ENCODE assay signal across 9 cellular contexts in genomic region chr17:7688808-7689316, GRCh38. TPM values are rescaled to one million over a fixed set of nuclear protein-coding genes. Genes with fewer than 3 reads are reported as not detected.
DNase-seq lines count a peak whose midpoint lies in the region; ATAC-seq, FAIRE-seq and TF ChIP-seq lines count a peak whose summit lies in the region.
"Had no signal": no experiment of that assay in that cellular context is flagged by ENCODE, and none has a peak within 500 bp of the region (broad histone marks: within the 10 kb centered on the region; RNA-seq: fewer than 3 reads in every experiment).

No MANE protein-coding gene starts in this region.

- peak overlapping the region; percentile 91 for H3K4me3 Mint-ChIP-seq in Caco-2 (ENCODE audit: unreplicated experiment)

- DNase-seq in Caco-2 (no peak), PC-9 (no peak), epithelial cell of proximal tubule (ENCODE audit: low read depth) (no peak), pancreas (no peak), NCI-H1092 (lab: John Stamatoyannopoulos, UW) (no peak), AG20443 (ENCODE audit: low spot score) (no peak), GM19239 (ENCODE audit: insufficient read length, low spot score) (no peak)
- no peak for DNase-seq in effector CD4-positive, alpha-beta T cell

- H2AFZ ChIP-seq in PC-9: peak overlapping the region; percentile 86

- H3K27me3 Mint-ChIP-seq in Caco-2 (ENCODE audit: insufficient read depth, unreplicated experiment): no peaks in the 10 kb centered on the region

- BruUV-seq in Caco-2 (replicated peaks; lab: Mats Ljungman, UMichigan) (TSS peak; percentile 55), PC-9 (replicated peaks; lab: Mats Ljungman, UMichigan) (TSS peak; percentile 26)

- FAIRE-seq in pancreas (lab: Jason Lieb, UNC) (no peak), GM19239 (lab: Jason Lieb, UNC) (no peak)

- H3K79me2 ChIP-seq in PC-9 (ENCODE audit: low read depth): peaks cover 51% of the 10 kb centered on the region

- H3K27me3 ChIP-seq in Caco-2 (replicated peaks; ENCODE audit: control insufficient read depth, insufficient read depth, low read length) (no peaks in the 10 kb centered on the region), PC-9 (ENCODE audit: insufficient read depth, low read depth) (no peaks in the 10 kb centered on the region), pancreas (no peaks in the 10 kb centered on the region)

- H3K36me3 ChIP-seq in Caco-2 (ENCODE audit: control insufficient read depth, insufficient read depth, low read length): no peaks in the 10 kb centered on the region
- H3K36me3 ChIP-seq in PC-9 (ENCODE audit: low read depth): peaks cover 14% of the 10 kb centered on the region
- H3K36me3 ChIP-seq in pancreas: no peaks in the 10 kb centered on the region

- POLR2A ChIA-PET in Caco-2 (lab: Charles Lee) (interaction anchor here (0.6 to 3.1 kb wide), 3 partner anchors 105 to 468 kb away, joined by 3 to 16 read pairs (median 3); partner anchors contain the start of genes MPDU1 and NEURL4), PC-9 (lab: Charles Lee; ENCODE audit: unreplicated experiment) (interaction anchor here (0.5 kb wide), 2 partner anchors 205 to 288 kb away, joined by 6 to 19 read pairs; partner anchors contain the start of gene POLR2A)

- H3K4me2 ChIP-seq in PC-9: peak overlapping the region; percentile 98

- CTCF ChIA-PET in Caco-2 (lab: Charles Lee) (interaction anchor here (1.2 to 2.4 kb wide), 3 partner anchors 15 to 74 kb away, joined by 5 to 12 read pairs (median 5); partner anchors contain the start of gene FXR2), PC-9 (lab: Charles Lee) (interaction anchor here (1.9 kb wide), 1 partner anchor 56 kb away, joined by 8 read pairs; no protein-coding TSS in a partner anchor)

- WGBS in pancreas, 2 donors: 11 to 14% methylated on average over 13 of the region's 13 CpGs

- H3K27ac Mint-ChIP-seq in Caco-2 (ENCODE audit: unreplicated experiment): peak overlapping the region; percentile 100

- ATAC-seq in pancreas: no peak

- peaks cover 41% of the 10 kb centered on the region for H3K36me3 Mint-ChIP-seq in Caco-2 (ENCODE audit: insufficient read depth, unreplicated experiment)

- H4K20me1 ChIP-seq in PC-9 (ENCODE audit: insufficient read depth): peaks cover 13% of the 10 kb centered on the region

- intact Hi-C loops in Caco-2 (cut with micrococcal nuclease; ENCODE audit: unreplicated experiment) (loop anchor here (1.0 to 5.0 kb wide), 3 partner anchors 55 to 252 kb away; partner anchors contain the start of genes FGF11, MPDU1 and TMEM102), PC-9 (cut with micrococcal nuclease; ENCODE audit: unreplicated experiment) (loop anchor here (1.0 to 5.0 kb wide), 12 partner anchors 28 to 642 kb away; partner anchors contain the start of genes CLDN7, DNAH2, SHBG and SLC2A4), pancreas (cut with DNase I) (no loop called here)

- H3K9me3 ChIP-seq in Caco-2 (no peaks in the 10 kb centered on the region), PC-9 (ENCODE audit: insufficient read depth, low read depth) (no peaks in the 10 kb centered on the region), pancreas (no peaks in the 10 kb centered on the region)

- H3K9me2 ChIP-seq in PC-9 (ENCODE audit: insufficient read depth): no peaks in the 10 kb centered on the region

- no peak for TF ChIP-seq CTCF in Caco-2 (IDR thresholded peaks at IDR 0.05; ENCODE audit: insufficient read depth in 1 of 2, low read depth in 1 of 2, low read length in 1 of 2, severe bottlenecking in 1 of 2, unreplicated experiment in 1 of 2)
- TF ChIP-seq CTCF in PC-9 (conservative IDR thresholded peaks at IDR 0.05): no peak
- no peak for TF ChIP-seq CTCF in epithelial cell of proximal tubule (conservative IDR thresholded peaks at IDR 0.05; ENCODE audit: low read depth, low read length)
- TF ChIP-seq CTCF in pancreas (IDR thresholded peaks at IDR 0.05): no peak

- H3K4me1 Mint-ChIP-seq in Caco-2 (ENCODE audit: low read depth, unreplicated experiment): no peaks in the 10 kb centered on the region

- peaks cover 33% of the 10 kb centered on the region for H3F3A ChIP-seq in PC-9 (ENCODE audit: insufficient read depth, low read depth)

- H3K27ac ChIP-seq in PC-9 (no peak overlapping the region), pancreas (peak overlapping the region in 3 of 4 donors; percentile 26 to 44 (median 31))

- H3K9me3 Mint-ChIP-seq in Caco-2 (ENCODE audit: unreplicated experiment): no peaks in the 10 kb centered on the region

- 0 out of 2 replicates have a peak, but pooled peaks cover 6% of the 10 kb centered on the region for H3K4me1 ChIP-seq in Caco-2
- H3K4me1 ChIP-seq in PC-9 (replicated peaks; ENCODE audit: insufficient read depth): peaks cover 10% of the 10 kb centered on the region
- H3K4me1 ChIP-seq in pancreas: peaks cover 3 to 25% (median 19%) of the 10 kb centered on the region in 3 donors

- H3K4me3 ChIP-seq in Caco-2 (ENCODE audit: low read depth, low read length) (peak overlapping the region; percentile 49), PC-9 (peak overlapping the region; percentile 99), epithelial cell of proximal tubule (ENCODE audit: low read depth, low read length) (peak overlapping the region; percentile 93), pancreas (peak overlapping the region; percentile 45 to 91 (median 64))

RNA-seq across cellular contexts. Expression of gene WRAP53, which starts 0.6 kb away (rescaled TPM):
- total RNA-seq in Caco-2 (2022): 13.6 and 15.2 TPM in 2 replicates
- total RNA-seq in PC-9 (2021): 31.9 and 37.2 TPM in 2 replicates
- 14.9 and 41.6 TPM in 2 replicates for total RNA-seq in epithelial cell of proximal tubule
- 1 to 10 TPM; 2.0 to 5.0 (median 3.8) TPM for total RNA-seq in pancreas
- polyA plus RNA-seq in pancreas: 10 to 100 TPM in 1 of 2 donors, 1 to 10 TPM in 1; 9.1 to 13.5 TPM

RNA-seq across cellular contexts. Expression of gene TP53, which starts 1.6 kb away (rescaled TPM):
- 9.2 and 11.1 TPM in 2 replicates for total RNA-seq in Caco-2 (2022)
- total RNA-seq in PC-9 (2021): 307 and 340 TPM in 2 replicates
- total RNA-seq in epithelial cell of proximal tubule: 49.4 and 89.4 TPM in 2 replicates
- 10 to 100 TPM; 14.6 to 35.9 (median 28.5) TPM for total RNA-seq in pancreas
- 10 to 100 TPM in 1 of 2 donors, 1 to 10 TPM in 1; 8.3 to 10.8 TPM for polyA plus RNA-seq in pancreas

RNA-seq across cellular contexts. Expression of gene EFNB3, which starts 16.1 kb away (rescaled TPM):
- total RNA-seq in Caco-2 (2022): 4.1 and 5.1 TPM in 2 replicates
- total RNA-seq in PC-9 (2021): 1.5 and 1.6 TPM in 2 replicates
- total RNA-seq in epithelial cell of proximal tubule: 0.94 and 1.7 TPM in 2 replicates
- 1 to 10 TPM in 3 of 6 donors, under 1 TPM in 3; 0.37 to 1.3 (median 0.85) TPM for total RNA-seq in pancreas
- 1 to 10 TPM in 1 of 2 donors, under 1 TPM in 1; 0.84 to 5.4 TPM for polyA plus RNA-seq in pancreas
- total RNA-seq: T-helper 1 cell treated with Interleukin-12 subunit alpha and Interleukin-12 subunit beta and Interleukin-4 antibody, amounts not matched to agents 30 ng/mL and 1 ng/mL, for 36 hours had no signal

RNA-seq across cellular contexts. Expression of gene DNAH2, which starts 28.7 kb away (rescaled TPM):
- total RNA-seq in Caco-2 (2022) (1.9 and 2.8 TPM in 2 replicates), PC-9 (2021) (10.6 and 11.6 TPM in 2 replicates), epithelial cell of proximal tubule (not detected in 2 replicates), pancreas (under 1 TPM; 0.09 to 0.52 (median 0.19) TPM)
- under 1 TPM; 0.38 TPM for polyA plus RNA-seq in pancreas
- total RNA-seq: T-helper 1 cell treated with Interleukin-12 subunit alpha and Interleukin-12 subunit beta and Interleukin-4 antibody, amounts not matched to agents 30 ng/mL and 1 ng/mL, for 36 hours had no signal

RNA-seq across cellular contexts. Expression of gene ATP1B2, which starts 38.1 kb away (rescaled TPM):
- total RNA-seq in Caco-2 (2022) (0.11 and 0.14 TPM in 2 replicates), PC-9 (2021) (0.63 and 0.73 TPM in 2 replicates), epithelial cell of proximal tubule (not detected in 2 replicates), pancreas (1 to 10 TPM in 5 of 6 donors, under 1 TPM in 1; 0.79 to 1.9 (median 1.2) TPM)
- polyA plus RNA-seq in pancreas: 1 to 10 TPM; 1.3 to 6.7 TPM

Comparison
In these comparisons a context has a peak if more than half of its experiments do, and no peak if none do; other contexts are left out.
1. H3K4me3 ChIP-seq: peak in every context shown above with its lines; median percentile 99 in PC-9; 93 in epithelial cell of proximal tubule; 64 in pancreas; 49 in Caco-2.
2. intact Hi-C loops: an anchor here in Caco-2 (1.0 to 5.0 kb wide) and PC-9 (1.0 to 5.0 kb wide); none called in pancreas.